In the genomic region with DNA sequence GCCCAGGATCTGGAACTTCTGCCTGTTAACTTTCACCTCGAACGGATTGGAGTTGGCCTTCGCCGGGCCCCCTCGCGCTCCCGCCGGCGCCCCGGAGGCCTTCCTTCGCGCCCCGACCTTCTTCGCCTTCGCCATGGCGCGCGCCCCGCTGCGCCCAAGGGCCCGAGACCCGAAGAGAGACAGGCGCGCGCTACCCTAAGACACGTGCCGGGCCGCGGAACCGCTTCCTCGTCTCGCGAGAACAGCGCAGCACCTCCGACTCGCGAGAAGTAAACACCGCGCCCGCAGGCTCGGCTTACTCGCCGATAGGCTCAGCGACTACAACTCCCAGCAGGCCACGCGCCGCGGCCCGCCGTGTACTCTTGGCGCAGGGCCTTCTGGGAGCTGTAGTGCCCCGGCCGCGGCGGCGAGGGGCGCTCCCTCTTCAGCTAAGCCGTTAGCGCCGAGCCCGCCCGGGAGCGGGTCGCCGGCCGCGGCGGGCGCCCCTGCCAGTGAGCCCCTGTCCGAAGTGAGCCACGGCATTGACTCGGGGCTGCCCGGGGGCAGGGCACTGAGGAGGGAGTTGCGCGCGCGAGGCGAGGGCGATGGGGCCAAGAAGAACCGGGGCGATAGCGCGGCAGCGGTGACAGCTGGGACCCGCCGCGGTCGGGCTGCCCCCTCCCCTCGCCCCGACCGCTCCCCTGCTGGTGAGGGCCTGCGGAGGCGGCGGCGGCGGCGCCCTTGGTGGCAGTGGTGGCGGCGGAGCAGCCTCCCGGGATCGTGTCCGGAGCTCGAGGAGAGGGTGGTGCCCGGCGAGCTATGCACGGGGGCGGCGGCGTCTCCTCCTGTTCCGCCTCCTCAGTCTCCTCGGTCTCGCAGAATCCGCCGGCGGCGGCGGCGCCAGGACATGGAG, we compare ENCODE assay signal across 1 cellular context.
A peak's percentile ranks its signal among the peaks of the same experiment; 100 is the strongest.
TF ChIP-seq lines count a peak whose summit lies in the region.

GRK4 (plus strand) TSS at position 387 of the 892 bp plus-strand sequence; CDS start at position 887, 500 bp downstream.
NOP14 (minus strand) TSS at position 222 of the 892 bp plus-strand sequence; CDS start at position 135, 87 bp downstream.

TF ChIP-seq in IMR-90, 13 proteins besides CTCF, POLR2A, EP300 and RAD21 (continued from another document):
- TF ChIP-seq MAZ (IDR thresholded peaks at IDR 0.05; ENCODE audit: borderline replicate concordance, low read depth, low read length) (peak; percentile 45; the same call in 1 of the 2 replicates), BHLHE40 (IDR thresholded peaks at IDR 0.05; ENCODE audit: low read depth, low read length) (peak; percentile 99)
